In genomic region chr3:153897025-153897723, GRCh38 we compare ENCODE assay signal across 14 cellular contexts.
DNase-seq lines count a peak whose midpoint lies in the region; ATAC-seq and TF ChIP-seq lines count a peak whose summit lies in the region.
"Had no signal": no experiment of that assay in that cellular context is flagged by ENCODE, and none has a peak within 500 bp of the region (broad histone marks: within the 10 kb centered on the region; RNA-seq: fewer than 3 reads in every experiment).

No MANE protein-coding gene starts in this region.

- intact Hi-C loops in activated T-helper 2 cell treated with anti-CD3 and anti-CD28 coated beads, Interferon-gamma antibody, Interleukin-2, Interleukin-4, amounts not matched to agents 10 μg/mL and 5 μg/mL and 100 μg/mL, durations not matched to agents 14 hours and 24 hours and 36 hours (cut with micrococcal nuclease) = no loop called here

- no peaks in the 10 kb centered on the region for H3K36me3 Mint-ChIP-seq in mesothelial cell of epicardium
- H3K36me3 Mint-ChIP-seq in activated T-helper 2 cell treated with anti-CD3 and anti-CD28 coated beads, Interferon-gamma antibody, Interleukin-2, Interleukin-4, amounts not matched to agents 10 μg/mL and 5 μg/mL and 100 μg/mL, durations not matched to agents 14 hours and 24 hours and 36 hours (ENCODE audit: low read depth) = no peaks in the 10 kb centered on the region
- H3K36me3 Mint-ChIP-seq: immature natural killer cell, naive B cell had no signal

- no peak overlapping the region for H3K27ac Mint-ChIP-seq in mesothelial cell of epicardium
- H3K27ac Mint-ChIP-seq in activated T-helper 2 cell treated with anti-CD3 and anti-CD28 coated beads, Interferon-gamma antibody, Interleukin-2, Interleukin-4, amounts not matched to agents 10 μg/mL and 5 μg/mL and 100 μg/mL, durations not matched to agents 14 hours and 24 hours and 36 hours = no peak overlapping the region
- H3K27ac Mint-ChIP-seq: dendritic cell treated with granulocyte-macrophage colony-stimulating factor and Interleukin-4, amounts not matched to agents 40 ng/mL and 50 ng/mL, for 4 days; immature natural killer cell; naive B cell had no signal

- peaks cover 18% of the 10 kb centered on the region for H3K4me1 Mint-ChIP-seq in mesothelial cell of epicardium
- H3K4me1 Mint-ChIP-seq in activated T-helper 2 cell treated with anti-CD3 and anti-CD28 coated beads, Interferon-gamma antibody, Interleukin-2, Interleukin-4, amounts not matched to agents 10 μg/mL and 5 μg/mL and 100 μg/mL, durations not matched to agents 14 hours and 24 hours and 36 hours (ENCODE audit: low read depth) = no peaks in the 10 kb centered on the region
- H3K4me1 Mint-ChIP-seq: immature natural killer cell, naive B cell had no signal

- TF ChIP-seq CTCF in mesothelial cell of epicardium (IDR thresholded peaks at IDR 0.05; ENCODE audit: unreplicated experiment) = no peak

- ATAC-seq in GM18498 (IDR thresholded peaks at IDR 0.05; ENCODE audit: unreplicated experiment) = peak; percentile 77
- peak; percentile 81 for ATAC-seq in GM19397 (IDR thresholded peaks at IDR 0.05; ENCODE audit: unreplicated experiment)
- ATAC-seq in HG02678 (IDR thresholded peaks at IDR 0.05; ENCODE audit: unreplicated experiment) = peak; percentile 82
- peak; percentile 77 for ATAC-seq in HG03432 (IDR thresholded peaks at IDR 0.05; ENCODE audit: unreplicated experiment)

- no peaks in the 10 kb centered on the region for H3K9me3 Mint-ChIP-seq in mesothelial cell of epicardium
- no peaks in the 10 kb centered on the region for H3K9me3 Mint-ChIP-seq in activated T-helper 2 cell treated with anti-CD3 and anti-CD28 coated beads, Interferon-gamma antibody, Interleukin-2, Interleukin-4, amounts not matched to agents 10 μg/mL and 5 μg/mL and 100 μg/mL, durations not matched to agents 14 hours and 24 hours and 36 hours
- H3K9me3 Mint-ChIP-seq: dendritic cell treated with granulocyte-macrophage colony-stimulating factor and Interleukin-4, amounts not matched to agents 40 ng/mL and 50 ng/mL, for 4 days; immature natural killer cell; naive B cell had no signal

- DNase-seq in AG08395 (ENCODE audit: low spot score) = no peak
- no peak for DNase-seq in DMS153 (lab: John Stamatoyannopoulos, UW)
- no peak for DNase-seq in mesothelial cell of epicardium (ENCODE audit: low spot score in 2 of 2, unreplicated experiment in 2 of 2)
- no peak for DNase-seq in activated T-helper 2 cell treated with anti-CD3 and anti-CD28 coated beads, Interferon-gamma antibody, Interleukin-2, Interleukin-4, amounts not matched to agents 10 μg/mL and 5 μg/mL and 100 μg/mL, durations not matched to agents 14 hours and 24 hours and 36 hours (ENCODE audit: low spot score)
- DNase-seq: activated CD8-positive, alpha-beta memory T cell treated with anti-CD3 and anti-CD28 coated beads, Interleukin-2, amount 50 U/mL, for 4 hours; immature natural killer cell; naive B cell; NCI-H345; testis had no signal

- no peak overlapping the region for H3K4me3 Mint-ChIP-seq in mesothelial cell of epicardium
- no peak overlapping the region for H3K4me3 Mint-ChIP-seq in activated T-helper 2 cell treated with anti-CD3 and anti-CD28 coated beads, Interferon-gamma antibody, Interleukin-2, Interleukin-4, amounts not matched to agents 10 μg/mL and 5 μg/mL and 100 μg/mL, durations not matched to agents 14 hours and 24 hours and 36 hours (ENCODE audit: low read depth)
- H3K4me3 Mint-ChIP-seq: dendritic cell treated with granulocyte-macrophage colony-stimulating factor and Interleukin-4, amounts not matched to agents 40 ng/mL and 50 ng/mL, for 4 days; immature natural killer cell; naive B cell had no signal

- peaks cover 8% of the 10 kb centered on the region for H3K27me3 Mint-ChIP-seq in mesothelial cell of epicardium (ENCODE audit: low read depth)
- H3K27me3 Mint-ChIP-seq in activated T-helper 2 cell treated with anti-CD3 and anti-CD28 coated beads, Interferon-gamma antibody, Interleukin-2, Interleukin-4, amounts not matched to agents 10 μg/mL and 5 μg/mL and 100 μg/mL, durations not matched to agents 14 hours and 24 hours and 36 hours (ENCODE audit: low read depth) = no peaks in the 10 kb centered on the region
- H3K27me3 Mint-ChIP-seq: dendritic cell treated with granulocyte-macrophage colony-stimulating factor and Interleukin-4, amounts not matched to agents 40 ng/mL and 50 ng/mL, for 4 days; naive B cell had no signal
